ENCODE assay signal across 25 cellular contexts in genomic region chr19:38606131-38606530, GRCh38. TPM values are rescaled to one million over a fixed set of nuclear protein-coding genes. Genes with fewer than 3 reads are reported as not detected.
"Had no signal": no experiment of that assay in that cellular context is flagged by ENCODE, and none has a peak within 500 bp of the region (broad histone marks: within the 10 kb centered on the region; RNA-seq: fewer than 3 reads in every experiment).

No MANE protein-coding gene starts in this region.

- H3K27ac Mint-ChIP-seq: natural killer cell treated with Interleukin-12 subunit alpha and Interleukin-12 subunit beta and Interleukin-15 and Interleukin-18, amount 100 ng/mL, for 72 hours; stimulated activated naive CD8-positive, alpha-beta T cell treated with anti-CD3 and anti-CD28 coated beads, Interleukin-15, Interleukin-2, amounts not matched to agents 100 ng/mL and 50 ng/mL, for 24 hours had no signal

- H3K27me3 Mint-ChIP-seq: natural killer cell treated with Interleukin-12 subunit alpha and Interleukin-12 subunit beta and Interleukin-15 and Interleukin-18, amount 100 ng/mL, for 72 hours; stimulated activated naive CD8-positive, alpha-beta T cell treated with anti-CD3 and anti-CD28 coated beads, Interleukin-15, Interleukin-2, amounts not matched to agents 100 ng/mL and 50 ng/mL, for 24 hours had no signal

- DNase-seq: cortex of kidney; dorsolateral prefrontal cortex; effector memory CD4-positive, alpha-beta T cell; gastrocnemius medialis; kidney; left cardiac atrium; left ventricle myocardium superior; mesenchymal stem cell; midbrain; right lobe of liver; stimulated activated CD4-positive, alpha-beta T cell treated with anti-CD3 and anti-CD28 coated beads, Interleukin-4, amount 100 ng/mL, for 1 hour; stimulated activated CD8-positive, alpha-beta memory T cell treated with anti-CD3 and anti-CD28 coated beads, Interleukin-4, amount 100 ng/mL, for 48 hours; testis; upper lobe of right lung had no signal

- H3K4me3 Mint-ChIP-seq: natural killer cell treated with Interleukin-12 subunit alpha and Interleukin-12 subunit beta and Interleukin-15 and Interleukin-18, amount 100 ng/mL, for 72 hours; stimulated activated effector memory CD8-positive, alpha-beta T cell treated with anti-CD3 and anti-CD28 coated beads, Interleukin-12 subunit alpha, Interleukin-12 subunit beta, amount 100 ng/mL, for 72 hours; stimulated activated naive CD8-positive, alpha-beta T cell treated with anti-CD3 and anti-CD28 coated beads, Interleukin-15, Interleukin-2, amounts not matched to agents 100 ng/mL and 50 ng/mL, for 24 hours had no signal

- H3K4me1 ChIP-seq: esophagus muscularis mucosa, gastrocnemius medialis, parathyroid adenoma, prostate gland, right lobe of liver, testis, tibial nerve, upper lobe of right lung, vagina had no signal

- ATAC-seq: gastrocnemius medialis; left cardiac atrium; left ventricle myocardium superior; natural killer cell treated with Interleukin-12 subunit alpha and Interleukin-12 subunit beta and Interleukin-15 and Interleukin-18, amount 100 ng/mL, for 72 hours; right lobe of liver; stimulated activated effector memory CD8-positive, alpha-beta T cell treated with anti-CD3 and anti-CD28 coated beads, Interleukin-12 subunit alpha, Interleukin-12 subunit beta, amount 100 ng/mL, for 72 hours; upper lobe of right lung had no signal

- H3K9me3 Mint-ChIP-seq: natural killer cell treated with Interleukin-12 subunit alpha and Interleukin-12 subunit beta and Interleukin-15 and Interleukin-18, amount 100 ng/mL, for 72 hours; stimulated activated effector memory CD8-positive, alpha-beta T cell treated with anti-CD3 and anti-CD28 coated beads, Interleukin-12 subunit alpha, Interleukin-12 subunit beta, amount 100 ng/mL, for 72 hours; stimulated activated naive CD8-positive, alpha-beta T cell treated with anti-CD3 and anti-CD28 coated beads, Interleukin-15, Interleukin-2, amounts not matched to agents 100 ng/mL and 50 ng/mL, for 24 hours had no signal

- H3K27me3 ChIP-seq: dorsolateral prefrontal cortex, esophagus muscularis mucosa, gastrocnemius medialis, right lobe of liver, testis, tibial nerve, upper lobe of right lung, vagina had no signal

- H3K36me3 ChIP-seq: esophagus muscularis mucosa, gastrocnemius medialis, prostate gland, right lobe of liver, tibial nerve, upper lobe of right lung, vagina had no signal

- H3K9me3 ChIP-seq: esophagus muscularis mucosa, gastrocnemius medialis, prostate gland, right lobe of liver, testis, tibial nerve, upper lobe of right lung, vagina had no signal

- H3K27ac ChIP-seq: dorsolateral prefrontal cortex, epithelial cell of prostate, esophagus muscularis mucosa, gastrocnemius medialis, parathyroid adenoma, prostate gland, right lobe of liver, testis, tibial nerve, upper lobe of right lung, vagina had no signal

- H3K4me3 ChIP-seq: dorsolateral prefrontal cortex, esophagus muscularis mucosa, gastrocnemius medialis, lung, prostate gland, right lobe of liver, testis, tibial nerve, upper lobe of right lung, vagina had no signal

RNA-seq across cellular contexts. Expression of gene MAP4K1, which starts 11.6 kb away (rescaled TPM):
- total RNA-seq: fibroblast of villous mesenchyme had no signal
